Comparison of ENCODE assay signal across 2 cellular contexts in genomic region chr1:151396265-151396664, GRCh38. TPM values are rescaled to one million over a fixed set of nuclear protein-coding genes. Genes with fewer than 3 reads are reported as not detected.
"Had no signal": no experiment of that assay in that cellular context is flagged by ENCODE, and none has a peak within 500 bp of the region (broad histone marks: within the 10 kb centered on the region; RNA-seq: fewer than 3 reads in every experiment).

No MANE protein-coding gene starts in this region.

RNA-seq across cellular contexts. Expression of gene SELENBP1, which starts 23.8 kb away (rescaled TPM):
- total RNA-seq: naive thymus-derived CD8-positive, alpha-beta T cell; natural killer cell treated with Interleukin-12 subunit alpha and Interleukin-12 subunit beta and Interleukin-15 and Interleukin-18, amount 100 ng/mL, for 72 hours had no signal
- polyA plus RNA-seq: naive thymus-derived CD8-positive, alpha-beta T cell had no signal
